In the genomic region with DNA sequence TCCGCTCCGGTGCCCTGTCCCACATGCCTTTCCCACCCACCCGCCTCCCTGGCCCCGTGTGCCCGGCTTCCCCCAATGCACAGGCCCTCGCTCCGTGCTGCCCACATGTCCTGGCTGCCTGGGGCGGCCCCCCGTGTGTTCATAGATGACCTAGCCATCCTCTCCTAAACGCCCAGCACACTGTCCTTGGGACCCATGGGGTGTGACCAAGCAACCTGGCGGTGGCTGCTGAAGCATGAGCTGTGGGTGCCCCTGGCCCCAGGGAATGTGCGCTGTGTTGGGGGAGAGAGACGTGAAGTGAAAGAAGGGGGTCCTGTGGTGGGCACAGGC, we compare ENCODE assay signal across 19 cellular contexts. TPM values are rescaled to one million over a fixed set of nuclear protein-coding genes. Genes with fewer than 3 reads are reported as not detected.
A peak's percentile ranks its signal among the peaks of the same experiment; 100 is the strongest.
DNase-seq lines count a peak whose midpoint lies in the region; ATAC-seq and TF ChIP-seq lines count a peak whose summit lies in the region.
"Had no signal": no experiment of that assay in that cellular context is flagged by ENCODE, and none has a peak within 500 bp of the region (broad histone marks: within the 10 kb centered on the region; RNA-seq: fewer than 3 reads in every experiment).

No MANE protein-coding gene starts in this region.

- H3K4ac ChIP-seq in mesenchymal stem cell (ENCODE audit: low read depth in 1 of 2, low read length in 2 of 2) = no peak overlapping the region

- no peak overlapping the region for H3K14ac ChIP-seq in mesenchymal stem cell (ENCODE audit: low read length in 2 of 2)

- H3K4me3 ChIP-seq in mucosa of descending colon (no peak overlapping the region), mesenchymal stem cell (ENCODE audit: insufficient read depth in 1 of 2, low read depth in 1 of 2, low read length in 2 of 2) (no peak overlapping the region)
- H3K4me3 ChIP-seq: A549, MG63 had no signal

- peaks cover 57% of the 10 kb centered on the region for H3K79me1 ChIP-seq in mesenchymal stem cell (replicated peaks; ENCODE audit: low read length, poor library complexity, severe bottlenecking)

- no peak overlapping the region for H2BK120ac ChIP-seq in mesenchymal stem cell (ENCODE audit: low read depth, low read length)

- intact Hi-C loops in Right ventricle myocardium inferior (cut with DNase I) = no loop called here
- intact Hi-C loops in cardiac septum (cut with DNase I) = no loop called here
- intact Hi-C loops in mucosa of descending colon (cut with DNase I, micrococcal nuclease) = no loop called here
- intact Hi-C loops in sciatic nerve (cut with DNase I) = no loop called here

- H4K8ac ChIP-seq in mesenchymal stem cell (ENCODE audit: low read length) = no peak overlapping the region

- DNase-seq in Right ventricle myocardium inferior (ENCODE audit: missing footprints) = peak; percentile 45
- DNase-seq in cardiac septum (ENCODE audit: low spot score) = no peak
- DNase-seq in endothelial cell (ENCODE audit: low spot score) = no peak
- no peak for DNase-seq in mucosa of descending colon
- no peak for DNase-seq in sciatic nerve (ENCODE audit: low spot score)
- no peak for DNase-seq in mesenchymal stem cell
- DNase-seq: C1 segment of cervical spinal cord, GF-D8, Karpas-422, MG63, NCI-H1092, NCI-H146, NCI-H2081, NCI-H510A, NCI-H774, PC-3 had no signal

- H3K4me3 Mint-ChIP-seq in endothelial cell (ENCODE audit: unreplicated experiment) = peak overlapping the region; percentile 85
- H3K4me3 Mint-ChIP-seq: H9 had no signal

- H3K27me3 ChIP-seq in mesenchymal stem cell (ENCODE audit: control insufficient read depth in 1 of 2, insufficient read depth in 1 of 2, low read length in 2 of 2) = no peaks in the 10 kb centered on the region
- H3K27me3 ChIP-seq: MG63 had no signal

- H3K9me3 Mint-ChIP-seq in endothelial cell (ENCODE audit: unreplicated experiment) = no peaks in the 10 kb centered on the region

- no peak overlapping the region for H3K27ac ChIP-seq in mesenchymal stem cell (ENCODE audit: low read length, poor library complexity, severe bottlenecking)
- H3K27ac ChIP-seq: A549 had no signal

- H2BK5ac ChIP-seq in mesenchymal stem cell (ENCODE audit: low read depth, low read length, poor library complexity, severe bottlenecking) = no peak overlapping the region

- H3K18ac ChIP-seq in mesenchymal stem cell (ENCODE audit: low read depth in 1 of 2, low read length in 2 of 2) = no peak overlapping the region

- H3K36me3 ChIP-seq in mucosa of descending colon (ENCODE audit: low read depth) (peaks cover 9% of the 10 kb centered on the region), mesenchymal stem cell (ENCODE audit: control insufficient read depth in 1 of 2, insufficient read depth in 2 of 2, low read depth in 1 of 2, low read length in 2 of 2) (peaks cover 75 to 82% of the 10 kb centered on the region in 2 experiments)

- ATAC-seq in Right ventricle myocardium inferior (peak; percentile 9), mucosa of descending colon (peak; percentile 19), sciatic nerve (no peak), GM19035 (IDR thresholded peaks at IDR 0.05; ENCODE audit: unreplicated experiment) (no peak)
- ATAC-seq: A549, PC-3 had no signal

- H3K4me1 ChIP-seq in mucosa of descending colon (ENCODE audit: low read depth) = no peaks in the 10 kb centered on the region
- H3K4me1 ChIP-seq in mesenchymal stem cell (ENCODE audit: control insufficient read depth, insufficient read depth, low read depth, low read length) = peaks cover 4% of the 10 kb centered on the region

- H4K91ac ChIP-seq in mesenchymal stem cell (ENCODE audit: low read length) = no peak overlapping the region

- H3K9me3 ChIP-seq in mucosa of descending colon (no peaks in the 10 kb centered on the region), mesenchymal stem cell (ENCODE audit: control insufficient read depth, low read length) (no peaks in the 10 kb centered on the region)
- H3K9me3 ChIP-seq: A549, MG63 had no signal

- peak overlapping the region; percentile 87 for H3K27ac Mint-ChIP-seq in endothelial cell (ENCODE audit: unreplicated experiment)

- peaks cover 44% of the 10 kb centered on the region for H3K36me3 Mint-ChIP-seq in endothelial cell (ENCODE audit: low read depth, unreplicated experiment)

- WGBS in mesenchymal stem cell = 98% methylated on average over 13 of the region's 13 CpGs

- TF ChIP-seq CTCF in endothelial cell (IDR thresholded peaks at IDR 0.05; ENCODE audit: unreplicated experiment) (no peak), mucosa of descending colon (IDR thresholded peaks at IDR 0.05) (no peak)

- H2BK15ac ChIP-seq in mesenchymal stem cell (ENCODE audit: low read depth, poor library complexity, severe bottlenecking) = no peak overlapping the region

- H3K27me3 Mint-ChIP-seq in endothelial cell (ENCODE audit: unreplicated experiment) = peaks cover 5% of the 10 kb centered on the region

- H3K4me1 Mint-ChIP-seq in endothelial cell (ENCODE audit: unreplicated experiment) = peaks cover 18% of the 10 kb centered on the region
- H3K4me1 Mint-ChIP-seq: H9 had no signal

- H2AK5ac ChIP-seq in mesenchymal stem cell (ENCODE audit: low read length, severe bottlenecking) = no peak overlapping the region

- no peak overlapping the region for H2AFZ ChIP-seq in mesenchymal stem cell (ENCODE audit: low read depth, low read length)

- no peak overlapping the region for H2BK12ac ChIP-seq in mesenchymal stem cell (ENCODE audit: low read length in 2 of 2)

- H3K23ac ChIP-seq in mesenchymal stem cell (ENCODE audit: low read length in 2 of 2) = no peak overlapping the region

- no peak overlapping the region for H3K9ac ChIP-seq in mesenchymal stem cell (ENCODE audit: low read length)

- no peak overlapping the region for H3K4me2 ChIP-seq in mesenchymal stem cell (ENCODE audit: low read length, poor library complexity, severe bottlenecking)
- H3K4me2 ChIP-seq: A549 had no signal

RNA-seq across cellular contexts. Expression of gene MAEA, which starts 28.3 kb away (rescaled TPM):
- total RNA-seq in Right ventricle myocardium inferior (50.4 TPM), cardiac septum (55.2 TPM), endothelial cell (ENCODE audit: unreplicated experiment) (68.2 TPM), mucosa of descending colon (100 to 1,000 TPM in 1 of 3 donors, 10 to 100 TPM in 2; 75.5 to 112 (median 98.4) TPM), sciatic nerve (68.6 TPM)
- 37.6 TPM for polyA plus RNA-seq in mesenchymal stem cell (2013, experiment 1 of 2)
- 37.1 TPM for polyA plus RNA-seq in mesenchymal stem cell (2013, experiment 2 of 2)

RNA-seq across cellular contexts. Expression of gene UVSSA, which starts 29.0 kb away (rescaled TPM):
- 6.5 TPM for total RNA-seq in Right ventricle myocardium inferior
- total RNA-seq in cardiac septum = 10.4 TPM
- 22.1 TPM for total RNA-seq in endothelial cell (ENCODE audit: unreplicated experiment)
- total RNA-seq in mucosa of descending colon = 10 to 100 TPM; 31.7 to 39.9 (median 36.8) TPM
- total RNA-seq in sciatic nerve = 33.5 TPM
- polyA plus RNA-seq in mesenchymal stem cell (2013, experiment 1 of 2) = 4.8 TPM
- 4.3 TPM for polyA plus RNA-seq in mesenchymal stem cell (2013, experiment 2 of 2)

Comparison
In these comparisons a context has a peak if more than half of its experiments do, and no peak if none do; other contexts are left out.
1. ATAC-seq: peak in Right ventricle myocardium inferior (single experiment) and mucosa of descending colon (single experiment); none in sciatic nerve (single experiment) and GM19035 (single experiment).